Comparison of ENCODE assay signal across 18 cellular contexts in genomic region chr1:156523801-156524480, GRCh38. TPM values are rescaled to one million over a fixed set of nuclear protein-coding genes. Genes with fewer than 3 reads are reported as not detected.
DNase-seq lines count a peak whose midpoint lies in the region; ATAC-seq and TF ChIP-seq lines count a peak whose summit lies in the region.
"Had no signal": no experiment of that assay in that cellular context is flagged by ENCODE, and none has a peak within 500 bp of the region (broad histone marks: within the 10 kb centered on the region; RNA-seq: fewer than 3 reads in every experiment).

No MANE protein-coding gene starts in this region.

- no peak overlapping the region for H3K27ac ChIP-seq in foreskin keratinocyte
- H3K27ac ChIP-seq: epithelial cell of prostate had no signal

- no peaks in the 10 kb centered on the region for H3K27me3 Mint-ChIP-seq in stimulated activated naive CD8-positive, alpha-beta T cell treated with anti-CD3 and anti-CD28 coated beads, Interleukin-15, Interleukin-2, amounts not matched to agents 100 ng/mL and 50 ng/mL, for 24 hours
- H3K27me3 Mint-ChIP-seq in activated naive CD8-positive, alpha-beta T cell treated with anti-CD3 and anti-CD28 coated beads, Interleukin-2, amount 10 ng/mL, durations not matched to agents 7 days and 5 days: no peaks in the 10 kb centered on the region

- no peaks in the 10 kb centered on the region for H3K27me3 ChIP-seq in foreskin keratinocyte
- H3K27me3 ChIP-seq: MG63 had no signal

- no peak for DNase-seq in stimulated activated naive CD8-positive, alpha-beta T cell treated with anti-CD3 and anti-CD28 coated beads, Interleukin-15, Interleukin-2, amounts not matched to agents 100 U/mL and 50 U/mL, for 24 hours
- DNase-seq in MV-4-11 (lab: John Stamatoyannopoulos, UW) (peak; percentile 64), foreskin keratinocyte (no peak), occipital lobe (lab: John Stamatoyannopoulos, UW) (no peak)
- peak; percentile 10 for DNase-seq in activated naive CD8-positive, alpha-beta T cell treated with anti-CD3 and anti-CD28 coated beads, Interleukin-2, amount 10 ng/mL, durations not matched to agents 7 days and 5 days
- DNase-seq in central memory CD4-positive, alpha-beta T cell: no peak
- DNase-seq: activated CD4-positive, alpha-beta memory T cell treated with anti-CD3 and anti-CD28 coated beads, Interleukin-2, amount 10 ng/mL, durations not matched to agents 7 days and 5 days; activated naive CD4-positive, alpha-beta T cell treated with anti-CD3 and anti-CD28 coated beads, Interleukin-2, amount 50 U/mL, for 16 hours; EL; kidney glomerular epithelial cell; MG63; mucosa of descending colon; NCI-H2171 treated with DMSO at 0.1 percent for 48 hours had no signal

- no peak for ATAC-seq in stimulated activated naive CD8-positive, alpha-beta T cell treated with anti-CD3 and anti-CD28 coated beads, Interleukin-15, Interleukin-2, amounts not matched to agents 100 U/mL and 50 U/mL, for 24 hours
- ATAC-seq in activated naive CD8-positive, alpha-beta T cell treated with anti-CD3 and anti-CD28 coated beads, Interleukin-2, amount 10 ng/mL, durations not matched to agents 7 days and 5 days (ENCODE audit: low read depth): no peak
- no peak for ATAC-seq in foreskin keratinocyte
- ATAC-seq in HG02623 (IDR thresholded peaks at IDR 0.05; ENCODE audit: unreplicated experiment): no peak

- POLR2A ChIA-PET in activated naive CD8-positive, alpha-beta T cell treated with anti-CD3 and anti-CD28 coated beads, Interleukin-2, amount 10 ng/mL, durations not matched to agents 7 days and 5 days (lab: Charles Lee): interaction anchor here (0.5 to 4.2 kb wide), 9 partner anchors 16 to 336 kb away, joined by 3 to 61 read pairs (median 4); partner anchors contain the start of gene MEF2D

- H3K36me3 Mint-ChIP-seq in stimulated activated naive CD8-positive, alpha-beta T cell treated with anti-CD3 and anti-CD28 coated beads, Interleukin-15, Interleukin-2, amounts not matched to agents 100 ng/mL and 50 ng/mL, for 24 hours (ENCODE audit: low read depth): peaks cover 5% of the 10 kb centered on the region
- peaks cover 28% of the 10 kb centered on the region for H3K36me3 Mint-ChIP-seq in activated naive CD8-positive, alpha-beta T cell treated with anti-CD3 and anti-CD28 coated beads, Interleukin-2, amount 10 ng/mL, durations not matched to agents 7 days and 5 days

- peak overlapping the region; percentile 60 for H3K4me3 Mint-ChIP-seq in stimulated activated naive CD8-positive, alpha-beta T cell treated with anti-CD3 and anti-CD28 coated beads, Interleukin-15, Interleukin-2, amounts not matched to agents 100 ng/mL and 50 ng/mL, for 24 hours
- peak overlapping the region; percentile 83 for H3K4me3 Mint-ChIP-seq in activated naive CD8-positive, alpha-beta T cell treated with anti-CD3 and anti-CD28 coated beads, Interleukin-2, amount 10 ng/mL, durations not matched to agents 7 days and 5 days
- H3K4me3 Mint-ChIP-seq: activated CD4-positive, alpha-beta memory T cell treated with anti-CD3 and anti-CD28 coated beads, Interleukin-2, amount 10 ng/mL, durations not matched to agents 7 days and 5 days had no signal

- no peak for TF ChIP-seq CTCF in foreskin keratinocyte (conservative IDR thresholded peaks at IDR 0.05)

- H3K4me1 Mint-ChIP-seq in stimulated activated naive CD8-positive, alpha-beta T cell treated with anti-CD3 and anti-CD28 coated beads, Interleukin-15, Interleukin-2, amounts not matched to agents 100 ng/mL and 50 ng/mL, for 24 hours (ENCODE audit: low read depth): peaks cover 41% of the 10 kb centered on the region
- H3K4me1 Mint-ChIP-seq in activated naive CD8-positive, alpha-beta T cell treated with anti-CD3 and anti-CD28 coated beads, Interleukin-2, amount 10 ng/mL, durations not matched to agents 7 days and 5 days: peaks cover 42% of the 10 kb centered on the region

- no peaks in the 10 kb centered on the region for H3K4me1 ChIP-seq in foreskin keratinocyte
- H3K4me1 ChIP-seq: HAP-1 had no signal

- H3K9me3 Mint-ChIP-seq in stimulated activated naive CD8-positive, alpha-beta T cell treated with anti-CD3 and anti-CD28 coated beads, Interleukin-15, Interleukin-2, amounts not matched to agents 100 ng/mL and 50 ng/mL, for 24 hours: no peaks in the 10 kb centered on the region
- H3K9me3 Mint-ChIP-seq in activated naive CD8-positive, alpha-beta T cell treated with anti-CD3 and anti-CD28 coated beads, Interleukin-2, amount 10 ng/mL, durations not matched to agents 7 days and 5 days: no peaks in the 10 kb centered on the region
- H3K9me3 Mint-ChIP-seq: activated CD4-positive, alpha-beta memory T cell treated with anti-CD3 and anti-CD28 coated beads, Interleukin-2, amount 10 ng/mL, durations not matched to agents 7 days and 5 days had no signal

- H3K27ac Mint-ChIP-seq in stimulated activated naive CD8-positive, alpha-beta T cell treated with anti-CD3 and anti-CD28 coated beads, Interleukin-15, Interleukin-2, amounts not matched to agents 100 ng/mL and 50 ng/mL, for 24 hours: peak overlapping the region; percentile 43
- peak overlapping the region; percentile 97 for H3K27ac Mint-ChIP-seq in activated naive CD8-positive, alpha-beta T cell treated with anti-CD3 and anti-CD28 coated beads, Interleukin-2, amount 10 ng/mL, durations not matched to agents 7 days and 5 days

RNA-seq across cellular contexts. Expression of gene MEF2D, which starts 23.4 kb away (rescaled TPM):
- total RNA-seq in activated naive CD8-positive, alpha-beta T cell treated with anti-CD3 and anti-CD28 coated beads, Interleukin-2, amount 10 ng/mL, durations not matched to agents 7 days and 5 days: 10 to 100 TPM; 52.4 to 54.4 TPM
- total RNA-seq in foreskin keratinocyte (17.2 and 18.5 TPM in 2 replicates), occipital lobe (3.7 TPM)
- 13.1 and 13.3 TPM in 2 replicates for polyA plus RNA-seq in foreskin keratinocyte

RNA-seq across cellular contexts. Expression of gene IQGAP3, which starts 48.4 kb away (rescaled TPM):
- total RNA-seq in activated naive CD8-positive, alpha-beta T cell treated with anti-CD3 and anti-CD28 coated beads, Interleukin-2, amount 10 ng/mL, durations not matched to agents 7 days and 5 days: 10 to 100 TPM; 26.1 to 30.3 TPM
- total RNA-seq in foreskin keratinocyte (29.4 and 35.7 TPM in 2 replicates), occipital lobe (1.1 TPM)
- polyA plus RNA-seq in foreskin keratinocyte: 7.8 and 11.3 TPM in 2 replicates

RNA-seq across cellular contexts. Expression of gene TTC24, which starts 55.6 kb away (rescaled TPM):
- 10 to 100 TPM; 22.7 to 24.1 TPM for total RNA-seq in activated naive CD8-positive, alpha-beta T cell treated with anti-CD3 and anti-CD28 coated beads, Interleukin-2, amount 10 ng/mL, durations not matched to agents 7 days and 5 days
- not detected in 2 replicates for total RNA-seq in foreskin keratinocyte
- polyA plus RNA-seq in foreskin keratinocyte: not detected in 2 replicates
- total RNA-seq in occipital lobe: not detected
- total RNA-seq: urinary bladder had no signal

Comparison
In these comparisons a context has a peak if more than half of its experiments do, and no peak if none do; other contexts are left out.
1. DNase-seq: peak in MV-4-11 (single experiment) and activated naive CD8-positive, alpha-beta T cell treated with anti-CD3 and anti-CD28 coated beads, Interleukin-2, amount 10 ng/mL, durations not matched to agents 7 days and 5 days (single experiment); none in stimulated activated naive CD8-positive, alpha-beta T cell treated with anti-CD3 and anti-CD28 coated beads, Interleukin-15, Interleukin-2, amounts not matched to agents 100 U/mL and 50 U/mL, for 24 hours (single experiment), central memory CD4-positive, alpha-beta T cell (single experiment), foreskin keratinocyte (0 of 2) and occipital lobe (single experiment).
2. RNA of gene IQGAP3, which starts 48.4 kb away (total RNA-seq): 29.4 to 35.7 TPM in foreskin keratinocyte and 26.1 to 30.3 TPM in activated naive CD8-positive, alpha-beta T cell treated with anti-CD3 and anti-CD28 coated beads, Interleukin-2, amount 10 ng/mL, durations not matched to agents 7 days and 5 days; 1.1 TPM in occipital lobe (single experiment); every median in the first group is over 10 times any median in the second.
3. RNA of gene TTC24, which starts 55.6 kb away (total RNA-seq): 22.7 to 24.1 TPM in activated naive CD8-positive, alpha-beta T cell treated with anti-CD3 and anti-CD28 coated beads, Interleukin-2, amount 10 ng/mL, durations not matched to agents 7 days and 5 days; not detected in foreskin keratinocyte and not detected in occipital lobe (single experiment); every median in the first group is over 10 times any median in the second.